ENCODE assay signal across 11 cellular contexts in genomic region chr19:15640294-15640903, GRCh38. TPM values are rescaled to one million over a fixed set of nuclear protein-coding genes. Genes with fewer than 3 reads are reported as not detected.
DNase-seq lines count a peak whose midpoint lies in the region; ATAC-seq and TF ChIP-seq lines count a peak whose summit lies in the region.
"Had no signal": no experiment of that assay in that cellular context is flagged by ENCODE, and none has a peak within 500 bp of the region (broad histone marks: within the 10 kb centered on the region; RNA-seq: fewer than 3 reads in every experiment).

CYP4F3 (plus strand) TSS chr19:15640897; CDS start chr19:15641416, 519 bp downstream.

- peak; percentile 53 to 93 for ATAC-seq in left cardiac atrium

- peaks cover 0 to 5% (median under 1%) of the 10 kb centered on the region in 4 donors for H3K4me1 Mint-ChIP-seq in CD4-positive, alpha-beta memory T cell
- no peaks in the 10 kb centered on the region for H3K4me1 Mint-ChIP-seq in activated naive CD4-positive, alpha-beta T cell treated with anti-CD3 and anti-CD28 coated beads, Interleukin-2, amount 10 ng/mL, durations not matched to agents 7 days and 5 days

- H3K36me3 ChIP-seq in stomach: no peaks in the 10 kb centered on the region
- no peaks in the 10 kb centered on the region for H3K36me3 ChIP-seq in CD4-positive, alpha-beta memory T cell (ENCODE audit: insufficient read depth, low read length)

- CTCF ChIA-PET in CD4-positive, alpha-beta memory T cell (lab: Charles Lee; ENCODE audit: partially characterized antibody): no interaction called here
- CTCF ChIA-PET in activated naive CD4-positive, alpha-beta T cell treated with anti-CD3 and anti-CD28 coated beads, Interleukin-2, amount 10 ng/mL, durations not matched to agents 7 days and 5 days (lab: Charles Lee): no interaction called here

- peak within 1 kb of the TSS; percentile 55 to 76 (median 72) for H3K27ac ChIP-seq in stomach
- no peak within 1 kb of the TSS for H3K27ac ChIP-seq in CD4-positive, alpha-beta memory T cell (ENCODE audit: low read depth, low read length)

- peaks cover 7 to 28% (median 12%) of the 10 kb centered on the region in 4 donors for H3K4me1 ChIP-seq in stomach
- H3K4me1 ChIP-seq in CD4-positive, alpha-beta memory T cell (ENCODE audit: insufficient read depth, low read length): no peaks in the 10 kb centered on the region

- H3K27me3 ChIP-seq in stomach: no peaks in the 10 kb centered on the region
- no peaks in the 10 kb centered on the region for H3K27me3 ChIP-seq in CD4-positive, alpha-beta memory T cell (ENCODE audit: insufficient read depth, low read length)

- H3K36me3 Mint-ChIP-seq in CD4-positive, alpha-beta memory T cell: no peaks in the 10 kb centered on the region
- H3K36me3 Mint-ChIP-seq in activated naive CD4-positive, alpha-beta T cell treated with anti-CD3 and anti-CD28 coated beads, Interleukin-2, amount 10 ng/mL, durations not matched to agents 7 days and 5 days: no peaks in the 10 kb centered on the region

- TF ChIP-seq CTCF in stomach (IDR thresholded peaks at IDR 0.05): no peak

- intact Hi-C loops in left cardiac atrium (cut with DNase I) (no loop called here), stomach (cut with DNase I; ENCODE audit: low total_unique reads) (no loop called here)
- intact Hi-C loops in CD4-positive, alpha-beta memory T cell (cut with micrococcal nuclease): no loop called here

- H3K27ac Mint-ChIP-seq in CD4-positive, alpha-beta memory T cell: no peak within 1 kb of the TSS
- no peak within 1 kb of the TSS for H3K27ac Mint-ChIP-seq in activated naive CD4-positive, alpha-beta T cell treated with anti-CD3 and anti-CD28 coated beads, Interleukin-2, amount 10 ng/mL, durations not matched to agents 7 days and 5 days
- H3K27ac Mint-ChIP-seq: HFFc6 had no signal

- no peak within 1 kb of the TSS for H3K4me3 Mint-ChIP-seq in CD4-positive, alpha-beta memory T cell
- no peak within 1 kb of the TSS for H3K4me3 Mint-ChIP-seq in activated naive CD4-positive, alpha-beta T cell treated with anti-CD3 and anti-CD28 coated beads, Interleukin-2, amount 10 ng/mL, durations not matched to agents 7 days and 5 days
- H3K4me3 Mint-ChIP-seq: HFFc6 had no signal

- no peak within 1 kb of the TSS for H3K4me3 ChIP-seq in stomach
- no peak within 1 kb of the TSS for H3K4me3 ChIP-seq in CD4-positive, alpha-beta memory T cell (ENCODE audit: low read length in 2 of 2)

- TF ChIP-seq EP300 in stomach (IDR thresholded peaks at IDR 0.05): no peak

- WGBS in stomach, 5 donors: 28 to 44% (median 39%) methylated on average over 6 of the region's 6 CpGs

- DNase-seq in HT-29 (ENCODE audit: low spot score): peak; percentile 91
- DNase-seq in RPMI7951 (ENCODE audit: low read depth): peak; percentile 38
- DNase-seq in left cardiac atrium: peak; percentile 62
- DNase-seq in stomach: peak; percentile 91
- no peak for DNase-seq in CD4-positive, alpha-beta memory T cell
- DNase-seq in activated naive CD4-positive, alpha-beta T cell treated with anti-CD3 and anti-CD28 coated beads, Interleukin-2, amount 10 ng/mL, durations not matched to agents 7 days and 5 days: no peak
- no peak for DNase-seq in AG20443 (ENCODE audit: low spot score)
- DNase-seq: activated CD4-positive, alpha-beta T cell treated with anti-CD3 and anti-CD28 coated beads for 48 hours; cerebellar nuclear complex; HFFc6 had no signal

- H3K27me3 Mint-ChIP-seq in CD4-positive, alpha-beta memory T cell: peaks cover 10 to 11% of the 10 kb centered on the region in 2 donors
- peaks cover 12% of the 10 kb centered on the region for H3K27me3 Mint-ChIP-seq in activated naive CD4-positive, alpha-beta T cell treated with anti-CD3 and anti-CD28 coated beads, Interleukin-2, amount 10 ng/mL, durations not matched to agents 7 days and 5 days

- no peak for TF ChIP-seq POLR2A in stomach (IDR thresholded peaks at IDR 0.05)

- POLR2A ChIA-PET in CD4-positive, alpha-beta memory T cell (lab: Charles Lee; ENCODE audit: partially characterized antibody): no interaction called here

- no peaks in the 10 kb centered on the region for H3K9me3 ChIP-seq in stomach
- no peaks in the 10 kb centered on the region for H3K9me3 ChIP-seq in CD4-positive, alpha-beta memory T cell (ENCODE audit: control insufficient read depth in 1 of 2, low read length in 2 of 2)

- H3K9me3 Mint-ChIP-seq in CD4-positive, alpha-beta memory T cell: peaks cover 0 to 2% (median 0%) of the 10 kb centered on the region in 8 donors
- H3K9me3 Mint-ChIP-seq in activated naive CD4-positive, alpha-beta T cell treated with anti-CD3 and anti-CD28 coated beads, Interleukin-2, amount 10 ng/mL, durations not matched to agents 7 days and 5 days: no peaks in the 10 kb centered on the region

RNA-seq across cellular contexts. Expression of gene CYP4F3, which starts in this region (rescaled TPM):
- total RNA-seq in HT-29 (2014; rRNA removed; shearing (Covaris generic)): 0.89 and 0.99 TPM in 2 replicates
- total RNA-seq in RPMI7951 (2014; rRNA removed; shearing (Covaris generic)): not detected in 2 replicates
- total RNA-seq in left cardiac atrium (under 1 TPM; 0.24 to 0.62 TPM), stomach (100 to 1,000 TPM in 1 of 5 donors, 10 to 100 TPM in 2, 1 to 10 TPM in 2; 4.9 to 100 (median 20.6) TPM)
- polyA plus RNA-seq in stomach: 1 to 10 TPM in 1 of 3 donors, under 1 TPM in 2; 0.25 to 5.4 (median 0.31) TPM
- total RNA-seq in CD4-positive, alpha-beta memory T cell: not detected
- not detected for polyA plus RNA-seq in CD4-positive, alpha-beta memory T cell
- total RNA-seq: HFFc6, kidney epithelial cell had no signal

Comparison
In these comparisons a context has a peak if more than half of its experiments do, and no peak if none do; other contexts are left out.
1. Peak in DNase-seq in HT-29; RNA of the gene not detected or under 1 TPM.
2. Peak in DNase-seq in RPMI7951; RNA of the gene not detected or under 1 TPM.
3. Peak in DNase-seq and ATAC-seq in left cardiac atrium; RNA of the gene not detected or under 1 TPM.